1 cellular context compared by ENCODE assay signal in the genomic region with DNA sequence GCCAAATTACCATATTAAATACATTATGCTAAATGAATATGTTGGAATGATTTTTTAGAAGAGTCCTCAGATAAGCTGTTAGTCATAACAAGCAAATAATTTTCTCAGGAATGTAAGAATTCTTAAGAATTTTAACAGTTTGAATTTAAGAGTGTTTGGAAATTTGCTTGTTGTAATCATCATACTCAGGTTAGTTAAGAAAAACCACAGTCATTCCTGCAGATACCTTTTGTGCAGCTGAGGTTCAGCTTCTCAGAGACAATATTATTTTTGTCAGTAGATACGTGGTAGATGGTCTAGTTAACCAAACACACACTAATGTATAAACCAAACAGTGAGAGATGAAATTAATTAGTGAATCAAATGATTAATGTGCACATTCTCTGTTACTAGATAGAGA.
TF ChIP-seq lines count a peak whose summit lies in the region.

No MANE protein-coding gene starts in this region.

TF ChIP-seq in IMR-90, 13 proteins besides CTCF, POLR2A, EP300 and RAD21 (continued from another document):
- no peak for TF ChIP-seq NFE2L2 (IDR thresholded peaks at IDR 0.05; ENCODE audit: low read depth, low read length)
- TF ChIP-seq SMC3 (IDR thresholded peaks at IDR 0.05; ENCODE audit: low read depth, low read length) = no peak
- TF ChIP-seq, protein P1, sequence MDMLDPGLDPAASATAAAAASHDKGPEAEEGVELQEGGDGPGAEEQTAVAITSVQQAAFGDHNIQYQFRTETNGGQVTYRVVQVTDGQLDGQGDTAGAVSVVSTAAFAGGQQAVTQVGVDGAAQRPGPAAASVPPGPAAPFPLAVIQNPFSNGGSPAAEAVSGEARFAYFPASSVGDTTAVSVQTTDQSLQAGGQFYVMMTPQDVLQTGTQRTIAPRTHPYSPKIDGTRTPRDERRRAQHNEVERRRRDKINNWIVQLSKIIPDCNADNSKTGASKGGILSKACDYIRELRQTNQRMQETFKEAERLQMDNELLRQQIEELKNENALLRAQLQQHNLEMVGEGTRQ (IDR thresholded peaks at IDR 0.05; ENCODE audit: low read depth, low read length) = no peak
- no peak for TF ChIP-seq FOS (IDR thresholded peaks at IDR 0.05; ENCODE audit: low read depth, low read length)
- no peak for TF ChIP-seq MAFK (IDR thresholded peaks at IDR 0.05; ENCODE audit: low read depth, low read length)
- TF ChIP-seq RCOR1 (IDR thresholded peaks at IDR 0.05; ENCODE audit: insufficient replicate concordance, low read length) = no peak
- no peak for TF ChIP-seq BHLHE40 (IDR thresholded peaks at IDR 0.05; ENCODE audit: low read depth, low read length)
TF ChIP-seq in IMR-90: peak in this region for 0.
